25 cellular contexts compared by ENCODE assay signal in the genomic region with DNA sequence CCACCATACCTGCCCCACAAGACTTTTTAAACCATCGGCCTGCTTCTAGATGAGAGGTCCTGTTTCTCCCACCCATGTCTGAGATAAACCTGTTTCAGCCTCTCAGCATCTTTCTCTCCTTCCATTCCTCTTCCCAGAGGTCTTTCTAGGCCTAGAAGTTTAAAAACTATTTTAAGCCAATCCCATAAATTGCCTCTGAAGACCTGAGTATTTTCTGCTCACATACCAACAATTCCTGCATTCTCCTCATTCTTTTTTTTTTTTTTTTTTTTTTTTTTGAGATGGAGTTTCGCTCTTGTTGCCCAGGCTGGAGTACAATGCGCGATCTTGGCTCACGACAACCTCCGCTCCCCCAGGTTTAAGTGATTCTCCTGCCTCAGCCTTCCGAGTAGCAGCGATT.
"Had no signal": no experiment of that assay in that cellular context is flagged by ENCODE, and none has a peak within 500 bp of the region (broad histone marks: within the 10 kb centered on the region; RNA-seq: fewer than 3 reads in every experiment).

No MANE protein-coding gene starts in this region.

- ATAC-seq: naive thymus-derived CD4-positive, alpha-beta T cell; pancreas; psoas muscle; right cardiac atrium; right lobe of liver; stimulated activated memory B cell treated with anti-CD40 and anti-IgM and Interleukin-4, amounts not matched to agents 10 μg/mL and 1 μg/mL and 100 μg/mL, for 72 hours; stimulated activated naive CD8-positive, alpha-beta T cell treated with anti-CD3 and anti-CD28 coated beads, Interleukin-15, amount 100 ng/mL, for 72 hours; stimulated activated naive CD8-positive, alpha-beta T cell treated with anti-CD3 and anti-CD28 coated beads, Interleukin-15, Interleukin-2, amounts not matched to agents 100 U/mL and 50 U/mL, for 24 hours had no signal

- H3K27me3 ChIP-seq: neural progenitor cell, pancreas, right lobe of liver, sigmoid colon, testis, transverse colon, upper lobe of left lung, vagina had no signal

- H3K9me3 ChIP-seq: pancreas, psoas muscle, right lobe of liver, suprapubic skin, testis, tibial artery, transverse colon, upper lobe of left lung, vagina had no signal

- H3K27ac ChIP-seq: neural progenitor cell, pancreas, psoas muscle, right lobe of liver, sigmoid colon, suprapubic skin, testis, tibial artery, transverse colon, upper lobe of left lung, vagina had no signal

- H3K4me1 ChIP-seq: neural progenitor cell, pancreas, psoas muscle, right lobe of liver, sigmoid colon, suprapubic skin, testis, tibial artery, transverse colon, upper lobe of left lung, vagina had no signal

- H2AFZ ChIP-seq: neural progenitor cell had no signal

- H3K4me1 Mint-ChIP-seq: naive thymus-derived CD4-positive, alpha-beta T cell; neural progenitor cell; stimulated activated memory B cell treated with anti-CD40 and anti-IgM and Interleukin-4, amounts not matched to agents 10 μg/mL and 1 μg/mL and 100 μg/mL, for 72 hours; stimulated activated naive CD8-positive, alpha-beta T cell treated with anti-CD3 and anti-CD28 coated beads, Interleukin-15, amount 100 ng/mL, for 72 hours had no signal

- H3K36me3 Mint-ChIP-seq: naive thymus-derived CD4-positive, alpha-beta T cell; neural progenitor cell; stimulated activated memory B cell treated with anti-CD40 and anti-IgM and Interleukin-4, amounts not matched to agents 10 μg/mL and 1 μg/mL and 100 μg/mL, for 72 hours had no signal

- H3K4me3 Mint-ChIP-seq: naive thymus-derived CD4-positive, alpha-beta T cell; nephron; neural progenitor cell; stimulated activated memory B cell treated with anti-CD40 and anti-IgM and Interleukin-4, amounts not matched to agents 10 μg/mL and 1 μg/mL and 100 μg/mL, for 72 hours; stimulated activated naive CD8-positive, alpha-beta T cell treated with anti-CD3 and anti-CD28 coated beads, Interleukin-15, amount 100 ng/mL, for 72 hours had no signal

- H3K4me3 ChIP-seq: neural progenitor cell, pancreas, psoas muscle, right lobe of liver, sigmoid colon, suprapubic skin, testis, tibial artery, transverse colon, upper lobe of left lung, vagina had no signal

- H3K27ac Mint-ChIP-seq: nephron; neural progenitor cell; stimulated activated memory B cell treated with anti-CD40 and anti-IgM and Interleukin-4, amounts not matched to agents 10 μg/mL and 1 μg/mL and 100 μg/mL, for 72 hours; stimulated activated naive CD8-positive, alpha-beta T cell treated with anti-CD3 and anti-CD28 coated beads, Interleukin-15, amount 100 ng/mL, for 72 hours had no signal

- H3K4me2 ChIP-seq: neural progenitor cell had no signal

- H3K36me3 ChIP-seq: neural progenitor cell, pancreas, right lobe of liver, sigmoid colon, suprapubic skin, tibial artery, transverse colon, upper lobe of left lung, vagina had no signal

- H3K27me3 Mint-ChIP-seq: naive thymus-derived CD4-positive, alpha-beta T cell; stimulated activated memory B cell treated with anti-CD40 and anti-IgM and Interleukin-4, amounts not matched to agents 10 μg/mL and 1 μg/mL and 100 μg/mL, for 72 hours; stimulated activated naive CD8-positive, alpha-beta T cell treated with anti-CD3 and anti-CD28 coated beads, Interleukin-15, amount 100 ng/mL, for 72 hours had no signal

- H3K9me3 Mint-ChIP-seq: neural progenitor cell had no signal

- H3K9ac ChIP-seq: neural progenitor cell had no signal

- DNase-seq: naive thymus-derived CD4-positive, alpha-beta T cell; pancreas; psoas muscle; right cardiac atrium; right lobe of liver; sigmoid colon; small intestine; stimulated activated CD4-positive, alpha-beta T cell treated with anti-CD3 and anti-CD28 coated beads, Interleukin-15, amount 100 ng/mL, for 24 hours; stimulated activated CD4-positive, alpha-beta T cell treated with anti-CD3 and anti-CD28 coated beads, Interleukin-2, amount 100 ng/mL, for 24 hours; stimulated activated CD4-positive, alpha-beta T cell treated with anti-CD3 and anti-CD28 coated beads, Interleukin-2, amount 100 ng/mL, for 48 hours; stimulated activated CD4-positive, alpha-beta T cell treated with anti-CD3 and anti-CD28 coated beads, Interleukin-4, amount 100 ng/mL, for 24 hours; stimulated activated CD8-positive, alpha-beta memory T cell treated with anti-CD3 and anti-CD28 coated beads, Interleukin-4, amount 100 ng/mL, for 48 hours; stimulated activated naive CD4-positive, alpha-beta T cell; stimulated activated naive CD8-positive, alpha-beta T cell treated with anti-CD3 and anti-CD28 coated beads, Interleukin-15, amount 100 ng/mL, for 72 hours; stimulated activated naive CD8-positive, alpha-beta T cell treated with anti-CD3 and anti-CD28 coated beads, Interleukin-15, Interleukin-2, amounts not matched to agents 100 U/mL and 50 U/mL, for 24 hours; substantia nigra; testis; tibial artery; transverse colon; upper lobe of left lung had no signal
